In genomic region chr3:129116482-129116946, GRCh38 we compare ENCODE assay signal across 12 cellular contexts. TPM values are rescaled to one million over a fixed set of nuclear protein-coding genes. Genes with fewer than 3 reads are reported as not detected.
DNase-seq lines count a peak whose midpoint lies in the region; ATAC-seq, FAIRE-seq and TF ChIP-seq lines count a peak whose summit lies in the region.
"Had no signal": no experiment of that assay in that cellular context is flagged by ENCODE, and none has a peak within 500 bp of the region (broad histone marks: within the 10 kb centered on the region; RNA-seq: fewer than 3 reads in every experiment).

No MANE protein-coding gene starts in this region.

- H3K4me2 ChIP-seq in HepG2 (ENCODE audit: low read depth, low read length) (peak overlapping the region; percentile 60), PC-9 (no peak overlapping the region)

- no peak overlapping the region for H3K9ac ChIP-seq in HepG2 (ENCODE audit: insufficient read depth, low read depth, low read length)

- intact Hi-C loops in activated CD8-positive, alpha-beta T cell treated with anti-CD3 and anti-CD28 coated beads for 36 hours (cut with micrococcal nuclease): loop anchor here (5.0 to 10.0 kb wide), 2 partner anchors 62 to 131 kb away; partner anchors contain the start of gene COPG1
- intact Hi-C loops in HepG2 (cut with micrococcal nuclease; ENCODE audit: unreplicated experiment) (loop anchor here (5.0 kb wide), 2 partner anchors 64 to 66 kb away; partner anchors contain the start of gene CNBP), PC-9 (cut with micrococcal nuclease; ENCODE audit: unreplicated experiment) (no loop called here)

- peak overlapping the region; percentile 76 for H3K4me3 Mint-ChIP-seq in stimulated activated naive CD8-positive, alpha-beta T cell treated with anti-CD3 and anti-CD28 coated beads, Interleukin-15, Interleukin-2, amounts not matched to agents 100 ng/mL and 50 ng/mL, for 24 hours
- peak overlapping the region; percentile 70 for H3K4me3 Mint-ChIP-seq in activated CD8-positive, alpha-beta T cell treated with anti-CD3 and anti-CD28 coated beads for 36 hours

- peaks cover 84% of the 10 kb centered on the region for H3K4me1 Mint-ChIP-seq in stimulated activated naive CD8-positive, alpha-beta T cell treated with anti-CD3 and anti-CD28 coated beads, Interleukin-15, Interleukin-2, amounts not matched to agents 100 ng/mL and 50 ng/mL, for 24 hours (ENCODE audit: low read depth)
- H3K4me1 Mint-ChIP-seq in activated CD8-positive, alpha-beta T cell treated with anti-CD3 and anti-CD28 coated beads for 36 hours (ENCODE audit: low read depth): peaks cover 59% of the 10 kb centered on the region

- BruUV-seq in HepG2 (replicated peaks; lab: Mats Ljungman, UMichigan) (no TSS peak), PC-9 (replicated peaks; lab: Mats Ljungman, UMichigan) (no TSS peak)

- WGBS in HepG2 (ENCODE audit: low lambda C conversion rate): 4% methylated on average over 5 of the region's 5 CpGs

- H3K27me3 Mint-ChIP-seq in stimulated activated naive CD8-positive, alpha-beta T cell treated with anti-CD3 and anti-CD28 coated beads, Interleukin-15, Interleukin-2, amounts not matched to agents 100 ng/mL and 50 ng/mL, for 24 hours: no peaks in the 10 kb centered on the region
- no peaks in the 10 kb centered on the region for H3K27me3 Mint-ChIP-seq in activated CD8-positive, alpha-beta T cell treated with anti-CD3 and anti-CD28 coated beads for 36 hours

- peak overlapping the region; percentile 57 for H3K27ac ChIP-seq in HepG2 (ENCODE audit: extremely low read length, insufficient read depth, low read length)
- H3K27ac ChIP-seq in PC-9: no peak overlapping the region

- no peaks in the 10 kb centered on the region for H3K9me2 ChIP-seq in PC-9 (ENCODE audit: insufficient read depth)

- 0 out of 6 replicates have a peak overlapping the region, but pooled peaks of 1 of the 3 experiments have one; percentile 1 for H3K4me3 ChIP-seq in HepG2 (replicated peaks in 1 of 3; ENCODE audit: insufficient read depth in 1 of 3, low read depth in 2 of 3, low read length in 3 of 3)
- no peak overlapping the region for H3K4me3 ChIP-seq in PC-9
- H3K4me3 ChIP-seq: skin epidermis, testis had no signal

- no peaks in the 10 kb centered on the region for H3K9me3 ChIP-seq in HepG2 (ENCODE audit: low read length)
- H3K9me3 ChIP-seq in PC-9 (ENCODE audit: insufficient read depth, low read depth): no peaks in the 10 kb centered on the region
- H3K9me3 ChIP-seq: testis had no signal

- FAIRE-seq in HepG2 (lab: Jason Lieb, UNC): peak; percentile 83
- FAIRE-seq: islet of Langerhans had no signal

- peaks cover 22% of the 10 kb centered on the region for H3F3A ChIP-seq in PC-9 (ENCODE audit: insufficient read depth, low read depth)

- H3K79me2 ChIP-seq in HepG2 (ENCODE audit: insufficient read depth, low read length) (peaks cover 68% of the 10 kb centered on the region), PC-9 (ENCODE audit: low read depth) (peaks cover 42% of the 10 kb centered on the region)

- no peak for TF ChIP-seq CTCF in activated CD8-positive, alpha-beta T cell treated with anti-CD3 and anti-CD28 coated beads for 36 hours (IDR thresholded peaks at IDR 0.05)
- TF ChIP-seq CTCF in HepG2 (CRISPR knock-in tag; IDR thresholded peaks at IDR 0.05): no peak; the same call in 1 of the 2 replicates
- no peak for TF ChIP-seq CTCF in PC-9 (conservative IDR thresholded peaks at IDR 0.05)

- DNase-seq in stimulated activated naive CD8-positive, alpha-beta T cell treated with anti-CD3 and anti-CD28 coated beads, Interleukin-15, Interleukin-2, amounts not matched to agents 100 U/mL and 50 U/mL, for 24 hours: no peak
- peak; percentile 66 for DNase-seq in activated CD8-positive, alpha-beta T cell treated with anti-CD3 and anti-CD28 coated beads for 36 hours
- DNase-seq in HepG2 (ENCODE audit: low spot score) (peak; percentile 76), GOT3 (lab: John Stamatoyannopoulos, UW) (no peak), NCI-H2107 (lab: John Stamatoyannopoulos, UW) (no peak), PC-9 (no peak)
- DNase-seq in activated effector memory CD4-positive, alpha-beta T cell treated with Interleukin-2 at 50 U/mL for 16 hours: no peak
- DNase-seq: testis had no signal

- H3K27me3 ChIP-seq in HepG2 (ENCODE audit: control insufficient read depth in 1 of 2, insufficient read depth in 2 of 2, low read length in 2 of 2) (no peaks in the 10 kb centered on the region; a peak in 1 of 5 replicates), PC-9 (ENCODE audit: insufficient read depth, low read depth) (no peaks in the 10 kb centered on the region)
- H3K27me3 ChIP-seq: testis had no signal

- ATAC-seq in stimulated activated naive CD8-positive, alpha-beta T cell treated with anti-CD3 and anti-CD28 coated beads, Interleukin-15, Interleukin-2, amounts not matched to agents 100 U/mL and 50 U/mL, for 24 hours: no peak
- no peak for ATAC-seq in activated CD8-positive, alpha-beta T cell treated with anti-CD3 and anti-CD28 coated beads for 36 hours
- peak; percentile 33 for ATAC-seq in HepG2

- CTCF ChIA-PET in activated CD8-positive, alpha-beta T cell treated with anti-CD3 and anti-CD28 coated beads for 36 hours (lab: Charles Lee): interaction anchor here (0.8 to 5.0 kb wide), 7 partner anchors 10 to 146 kb away, joined by 3 to 27 read pairs (median 5); no protein-coding TSS in a partner anchor
- CTCF ChIA-PET in HepG2 (lab: Yijun Ruan, JAX; ENCODE audit: low intra/inter-chr PET ratio, low total read pairs): no interaction called here
- CTCF ChIA-PET in PC-9 (lab: Charles Lee): interaction anchor here (0.5 to 0.6 kb wide), 2 partner anchors 112 to 452 kb away, joined by 4 read pairs; no protein-coding TSS in a partner anchor

- no peak overlapping the region for H2AFZ ChIP-seq in HepG2 (ENCODE audit: low read length)
- no peak overlapping the region for H2AFZ ChIP-seq in PC-9

- H3K36me3 Mint-ChIP-seq in stimulated activated naive CD8-positive, alpha-beta T cell treated with anti-CD3 and anti-CD28 coated beads, Interleukin-15, Interleukin-2, amounts not matched to agents 100 ng/mL and 50 ng/mL, for 24 hours (ENCODE audit: low read depth): peaks cover 51% of the 10 kb centered on the region
- peaks cover 64% of the 10 kb centered on the region for H3K36me3 Mint-ChIP-seq in activated CD8-positive, alpha-beta T cell treated with anti-CD3 and anti-CD28 coated beads for 36 hours (ENCODE audit: low read depth)

- POLR2A ChIA-PET in activated CD8-positive, alpha-beta T cell treated with anti-CD3 and anti-CD28 coated beads for 36 hours (lab: Charles Lee): interaction anchor here (0.8 to 8.1 kb wide), 3 partner anchors 10 to 66 kb away, joined by 4 to 163 read pairs (median 4); no protein-coding TSS in a partner anchor
- POLR2A ChIA-PET in HepG2 (lab: Yijun Ruan, JAX) (interaction anchor here (0.9 to 1.1 kb wide), 2 partner anchors 8 to 21 kb away, joined by 3 read pairs; no protein-coding TSS in a partner anchor), PC-9 (lab: Charles Lee; ENCODE audit: unreplicated experiment) (no interaction called here)

- no peak for TF ChIP-seq POLR2A in HepG2 (IDR thresholded peaks at IDR 0.05; ENCODE audit: insufficient read depth in 1 of 2, low read depth in 2 of 2, low read length in 2 of 2)

- peak overlapping the region; percentile 98 for H3K27ac Mint-ChIP-seq in stimulated activated naive CD8-positive, alpha-beta T cell treated with anti-CD3 and anti-CD28 coated beads, Interleukin-15, Interleukin-2, amounts not matched to agents 100 ng/mL and 50 ng/mL, for 24 hours
- H3K27ac Mint-ChIP-seq in activated CD8-positive, alpha-beta T cell treated with anti-CD3 and anti-CD28 coated beads for 36 hours: peak overlapping the region; percentile 90

- H3K36me3 ChIP-seq in HepG2 (replicated peaks in 1 of 2; ENCODE audit: control insufficient read depth in 1 of 2, insufficient read depth in 2 of 2, low read length in 2 of 2): peaks cover 5 to 19% of the 10 kb centered on the region in 2 experiments; a peak in 4 of 5 replicates
- 0 out of 2 replicates have a peak, but pooled peaks cover 7% of the 10 kb centered on the region for H3K36me3 ChIP-seq in PC-9 (ENCODE audit: low read depth)

- H3K9me3 Mint-ChIP-seq in stimulated activated naive CD8-positive, alpha-beta T cell treated with anti-CD3 and anti-CD28 coated beads, Interleukin-15, Interleukin-2, amounts not matched to agents 100 ng/mL and 50 ng/mL, for 24 hours: no peaks in the 10 kb centered on the region
- H3K9me3 Mint-ChIP-seq in activated CD8-positive, alpha-beta T cell treated with anti-CD3 and anti-CD28 coated beads for 36 hours: no peaks in the 10 kb centered on the region

- H3K4me1 ChIP-seq in HepG2 (ENCODE audit: insufficient read depth, low read length) (peaks cover 61% of the 10 kb centered on the region), PC-9 (replicated peaks; ENCODE audit: insufficient read depth) (peaks cover 17% of the 10 kb centered on the region)

- in situ Hi-C loops in HepG2 (cut with HindIII; ENCODE audit: extremely low pct_ligation_motif_present, low pct_unique_long_range_greater_than_20kb): no loop called here

- TF ChIP-seq RAD21 in HepG2 (CRISPR knock-in tag; IDR thresholded peaks at IDR 0.05): no peak; the same call in 1 of the 2 replicates

- peaks cover 25% of the 10 kb centered on the region for H4K20me1 ChIP-seq in HepG2 (ENCODE audit: insufficient read depth, low read length)
- H4K20me1 ChIP-seq in PC-9 (ENCODE audit: insufficient read depth): peaks cover 15% of the 10 kb centered on the region

- TF ChIP-seq EP300 in HepG2 (IDR thresholded peaks at IDR 0.05; ENCODE audit: low read depth in 2 of 2, low read length in 2 of 2) (peak in 1 of 2 experiments; percentile 45; a peak in 1 of 4 replicates), HepG2 (CRISPR knock-in tag; IDR thresholded peaks at IDR 0.05; ENCODE audit: borderline replicate concordance) (peak; percentile 21; the same call in 1 of the 2 replicates)

RNA-seq across cellular contexts. Expression of gene RAB43, which starts 5.1 kb away (rescaled TPM):
- 10 to 100 TPM; 41.6 to 44.1 TPM for total RNA-seq in activated CD8-positive, alpha-beta T cell treated with anti-CD3 and anti-CD28 coated beads for 36 hours
- total RNA-seq in HepG2 (2016; rRNA removed; fragmentation: Illumina TruSeq; extraction: Trizol) (10.2 and 11.8 TPM in 2 replicates), PC-9 (2021) (39.5 and 48.9 TPM in 2 replicates)
- 4.9 and 6.6 TPM in 2 replicates for total RNA-seq in HepG2 (2016; cell fraction: cytosol; rRNA removed; fragmentation: Illumina TruSeq; extraction: Trizol; ENCODE audit: low read depth)
- 8.0 and 12.6 TPM in 2 replicates for total RNA-seq in HepG2 (2016; cell fraction: insoluble cytoplasmic fraction; rRNA removed; fragmentation: Illumina TruSeq; extraction: Trizol)
- total RNA-seq in HepG2 (2016; cell fraction: membrane; rRNA removed; fragmentation: Illumina TruSeq; extraction: Trizol): 14.1 and 16.2 TPM in 2 replicates
- 5.6 and 13.6 TPM in 2 replicates for total RNA-seq in HepG2 (2016; cell fraction: nucleus; rRNA removed; fragmentation: Illumina TruSeq; extraction: Trizol)
- 18.4 and 23.4 TPM in 2 replicates for polyA plus RNA-seq in HepG2 (2011; rRNA removed)
- 14.9 and 21.3 TPM in 2 replicates for polyA plus RNA-seq in HepG2 (2011; cell fraction: cytosol; rRNA removed)
- 38.7 and 47.9 TPM in 2 replicates for polyA plus RNA-seq in HepG2 (2011; cell fraction: nucleus; rRNA removed)
- 14.5 and 21.3 TPM in 2 replicates for polyA plus RNA-seq in HepG2 (2012)
- 7.2 and 8.1 TPM in 2 replicates for polyA plus RNA-seq in HepG2 (2016; cell fraction: cytosol; fragmentation: Illumina TruSeq; extraction: Trizol; ENCODE audit: low read depth)
- polyA plus RNA-seq in HepG2 (2016; cell fraction: insoluble cytoplasmic fraction; fragmentation: Illumina TruSeq; extraction: Trizol; ENCODE audit: low read depth): 5.7 and 8.1 TPM in 2 replicates
- 11.0 and 12.3 TPM in 2 replicates for polyA plus RNA-seq in HepG2 (2016; cell fraction: membrane; fragmentation: Illumina TruSeq; extraction: Trizol; ENCODE audit: low read depth)
- 6.8 and 12.5 TPM in 2 replicates for polyA plus RNA-seq in HepG2 (2016; cell fraction: nucleus; fragmentation: Illumina TruSeq; extraction: Trizol; ENCODE audit: insufficient read depth, low read depth)
- 7.2 and 49.7 TPM in 2 replicates for polyA minus RNA-seq in HepG2 (2011; rRNA and poly(A)+ RNA removed; ENCODE audit: low replicate concordance)
- 13.9 and 15.6 TPM in 2 replicates for polyA minus RNA-seq in HepG2 (2011; cell fraction: cytosol; rRNA and poly(A)+ RNA removed)
- 12.1 and 13.3 TPM in 2 replicates for polyA minus RNA-seq in HepG2 (2011; cell fraction: nucleus; rRNA and poly(A)+ RNA removed)

RNA-seq across cellular contexts. Expression of gene ISY1, which starts 44.3 kb away (rescaled TPM):
- total RNA-seq in activated CD8-positive, alpha-beta T cell treated with anti-CD3 and anti-CD28 coated beads for 36 hours: 10 to 100 TPM; 66.7 to 68.5 TPM
- total RNA-seq in HepG2 (2016; rRNA removed; fragmentation: Illumina TruSeq; extraction: Trizol) (39.1 and 59.0 TPM in 2 replicates), PC-9 (2021) (62.3 and 63.1 TPM in 2 replicates)
- total RNA-seq in HepG2 (2016; cell fraction: cytosol; rRNA removed; fragmentation: Illumina TruSeq; extraction: Trizol; ENCODE audit: low read depth): 4.4 and 6.2 TPM in 2 replicates
- 35.5 and 58.0 TPM in 2 replicates for total RNA-seq in HepG2 (2016; cell fraction: insoluble cytoplasmic fraction; rRNA removed; fragmentation: Illumina TruSeq; extraction: Trizol)
- total RNA-seq in HepG2 (2016; cell fraction: membrane; rRNA removed; fragmentation: Illumina TruSeq; extraction: Trizol): 12.0 and 13.2 TPM in 2 replicates
- total RNA-seq in HepG2 (2016; cell fraction: nucleus; rRNA removed; fragmentation: Illumina TruSeq; extraction: Trizol): 9.8 and 14.2 TPM in 2 replicates
- 16.9 and 21.0 TPM in 2 replicates for polyA plus RNA-seq in HepG2 (2011; rRNA removed)
- 12.1 and 14.3 TPM in 2 replicates for polyA plus RNA-seq in HepG2 (2011; cell fraction: cytosol; rRNA removed)
- 5.3 and 7.2 TPM in 2 replicates for polyA plus RNA-seq in HepG2 (2011; cell fraction: nucleus; rRNA removed)
- 11.8 and 15.3 TPM in 2 replicates for polyA plus RNA-seq in HepG2 (2012)
- 4.4 and 5.1 TPM in 2 replicates for polyA plus RNA-seq in HepG2 (2016; cell fraction: cytosol; fragmentation: Illumina TruSeq; extraction: Trizol; ENCODE audit: low read depth)
- polyA plus RNA-seq in HepG2 (2016; cell fraction: insoluble cytoplasmic fraction; fragmentation: Illumina TruSeq; extraction: Trizol; ENCODE audit: low read depth): 44.4 and 52.7 TPM in 2 replicates
- polyA plus RNA-seq in HepG2 (2016; cell fraction: membrane; fragmentation: Illumina TruSeq; extraction: Trizol; ENCODE audit: low read depth): 7.9 and 8.5 TPM in 2 replicates
- polyA plus RNA-seq in HepG2 (2016; cell fraction: nucleus; fragmentation: Illumina TruSeq; extraction: Trizol; ENCODE audit: insufficient read depth, low read depth): 11.5 and 19.0 TPM in 2 replicates
- polyA minus RNA-seq in HepG2 (2011; rRNA and poly(A)+ RNA removed; ENCODE audit: low replicate concordance): 10.4 and 33.7 TPM in 2 replicates
- 10.6 and 13.7 TPM in 2 replicates for polyA minus RNA-seq in HepG2 (2011; cell fraction: cytosol; rRNA and poly(A)+ RNA removed)
- polyA minus RNA-seq in HepG2 (2011; cell fraction: nucleus; rRNA and poly(A)+ RNA removed): 4.4 and 8.0 TPM in 2 replicates

RNA-seq across cellular contexts. Expression of gene GP9, which starts 55.9 kb away (rescaled TPM):
- not detected for total RNA-seq in activated CD8-positive, alpha-beta T cell treated with anti-CD3 and anti-CD28 coated beads for 36 hours
- total RNA-seq in HepG2 (2016; rRNA removed; fragmentation: Illumina TruSeq; extraction: Trizol) (not detected in 2 replicates), PC-9 (2021) (not detected in 2 replicates)
- total RNA-seq in HepG2 (2016; cell fraction: cytosol; rRNA removed; fragmentation: Illumina TruSeq; extraction: Trizol; ENCODE audit: low read depth): not detected in 2 replicates
- not detected in 2 replicates for total RNA-seq in HepG2 (2016; cell fraction: insoluble cytoplasmic fraction; rRNA removed; fragmentation: Illumina TruSeq; extraction: Trizol)
- not detected in 2 replicates for total RNA-seq in HepG2 (2016; cell fraction: membrane; rRNA removed; fragmentation: Illumina TruSeq; extraction: Trizol)
- not detected in 2 replicates for total RNA-seq in HepG2 (2016; cell fraction: nucleus; rRNA removed; fragmentation: Illumina TruSeq; extraction: Trizol)
- not detected in 2 replicates for polyA plus RNA-seq in HepG2 (2011; rRNA removed)
- not detected in 2 replicates for polyA plus RNA-seq in HepG2 (2011; cell fraction: cytosol; rRNA removed)
- not detected in 2 replicates for polyA plus RNA-seq in HepG2 (2011; cell fraction: nucleus; rRNA removed)
- polyA plus RNA-seq in HepG2 (2012): not detected in 2 replicates
- not detected in 2 replicates for polyA plus RNA-seq in HepG2 (2016; cell fraction: cytosol; fragmentation: Illumina TruSeq; extraction: Trizol; ENCODE audit: low read depth)
- polyA plus RNA-seq in HepG2 (2016; cell fraction: insoluble cytoplasmic fraction; fragmentation: Illumina TruSeq; extraction: Trizol; ENCODE audit: low read depth): not detected in 2 replicates
- polyA plus RNA-seq in HepG2 (2016; cell fraction: membrane; fragmentation: Illumina TruSeq; extraction: Trizol; ENCODE audit: low read depth): not detected in 2 replicates
- not detected in 2 replicates for polyA plus RNA-seq in HepG2 (2016; cell fraction: nucleus; fragmentation: Illumina TruSeq; extraction: Trizol; ENCODE audit: insufficient read depth, low read depth)
- not detected in 2 replicates for polyA minus RNA-seq in HepG2 (2011; rRNA and poly(A)+ RNA removed; ENCODE audit: low replicate concordance)
- polyA minus RNA-seq in HepG2 (2011; cell fraction: cytosol; rRNA and poly(A)+ RNA removed): not detected in 2 replicates
- polyA minus RNA-seq in HepG2 (2011; cell fraction: nucleus; rRNA and poly(A)+ RNA removed): not detected in 2 replicates
- total RNA-seq: activated CD8-positive, alpha-beta memory T cell treated with anti-CD3 and anti-CD28 coated beads for 36 hours had no signal

Comparison
In these comparisons a context has a peak if more than half of its experiments do, and no peak if none do; other contexts are left out.
1. DNase-seq: peak in activated CD8-positive, alpha-beta T cell treated with anti-CD3 and anti-CD28 coated beads for 36 hours (single experiment) and HepG2 (single experiment); none in stimulated activated naive CD8-positive, alpha-beta T cell treated with anti-CD3 and anti-CD28 coated beads, Interleukin-15, Interleukin-2, amounts not matched to agents 100 U/mL and 50 U/mL, for 24 hours (single experiment), GOT3 (single experiment), activated effector memory CD4-positive, alpha-beta T cell treated with Interleukin-2 at 50 U/mL for 16 hours (single experiment), NCI-H2107 (single experiment) and PC-9 (0 of 2).